In the genomic region with DNA sequence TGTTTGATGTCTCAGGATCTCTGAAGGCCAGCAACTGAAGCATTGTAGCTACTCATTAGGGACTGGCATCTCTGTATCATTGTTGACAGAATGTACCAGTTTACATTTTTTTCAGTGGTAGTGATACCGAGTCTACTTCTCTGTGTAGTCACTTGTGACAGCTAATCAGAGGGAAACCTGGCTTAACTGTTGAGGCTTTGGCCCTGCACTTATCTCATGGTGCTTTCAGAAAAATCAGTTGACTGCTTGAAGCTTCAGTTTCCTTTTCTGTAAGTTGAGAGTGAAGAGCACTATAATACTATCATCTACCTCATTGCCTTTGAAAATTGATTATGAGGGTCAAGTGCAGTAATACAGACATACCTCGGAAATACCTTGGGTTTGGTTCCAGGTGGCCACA, we compare ENCODE assay signal across 12 cellular contexts.
DNase-seq lines count a peak whose midpoint lies in the region; ATAC-seq and TF ChIP-seq lines count a peak whose summit lies in the region.
"Had no signal": no experiment of that assay in that cellular context is flagged by ENCODE, and none has a peak within 500 bp of the region (broad histone marks: within the 10 kb centered on the region; RNA-seq: fewer than 3 reads in every experiment).

No MANE protein-coding gene starts in this region.

- no peaks in the 10 kb centered on the region for H3K9me3 Mint-ChIP-seq in glutamatergic neuron (ENCODE audit: unreplicated experiment)
- no peaks in the 10 kb centered on the region for H3K9me3 Mint-ChIP-seq in naive thymus-derived CD8-positive, alpha-beta T cell
- H3K9me3 Mint-ChIP-seq: activated T-cell treated with anti-CD3 and anti-CD28 coated beads, Interleukin-2, amount 50 U/mL, for 72 hours had no signal

- no peak overlapping the region for H3K4me3 ChIP-seq in thyroid gland (replicated peaks in 1 of 3)

- ATAC-seq in Right ventricle myocardium superior (ENCODE audit: poor library complexity): peak; percentile 82
- peak; percentile 75 for ATAC-seq in HG02623 (IDR thresholded peaks at IDR 0.05; ENCODE audit: unreplicated experiment)
- peak; percentile 58 for ATAC-seq in HG03457 (IDR thresholded peaks at IDR 0.05; ENCODE audit: unreplicated experiment)
- ATAC-seq in naive thymus-derived CD8-positive, alpha-beta T cell: no peak

- no peak for TF ChIP-seq CTCF in thyroid gland (IDR thresholded peaks at IDR 0.05)
- no peak for TF ChIP-seq CTCF in glutamatergic neuron (IDR thresholded peaks at IDR 0.05; ENCODE audit: partially characterized antibody, unreplicated experiment)

- intact Hi-C loops in Right ventricle myocardium superior (cut with DNase I): loop anchor here (2.0 to 10.0 kb wide), 2 partner anchors 199 to 417 kb away; partner anchors contain the start of gene B3GNT2
- intact Hi-C loops in cardiac septum (cut with DNase I): no loop called here
- intact Hi-C loops in thyroid gland (cut with DNase I): no loop called here

- peaks cover 14 to 33% of the 10 kb centered on the region in 2 donors for H3K4me1 ChIP-seq in thyroid gland

- no peaks in the 10 kb centered on the region for H3K36me3 Mint-ChIP-seq in glutamatergic neuron (ENCODE audit: unreplicated experiment)
- H3K36me3 Mint-ChIP-seq in naive thymus-derived CD8-positive, alpha-beta T cell: peaks cover 0 to under 1% (median 0%) of the 10 kb centered on the region in 3 donors

- WGBS in thyroid gland, 2 donors: 45 to 57% methylated on average over 2 of the region's 2 CpGs

- no peak overlapping the region for H3K27ac Mint-ChIP-seq in glutamatergic neuron (ENCODE audit: unreplicated experiment)
- peak overlapping the region in 1 of 10 donors; percentile 22 for H3K27ac Mint-ChIP-seq in naive thymus-derived CD8-positive, alpha-beta T cell
- H3K27ac Mint-ChIP-seq: activated T-cell treated with anti-CD3 and anti-CD28 coated beads, Interleukin-2, amount 50 U/mL, for 72 hours had no signal

- POLR2A ChIA-PET in naive thymus-derived CD8-positive, alpha-beta T cell (lab: Charles Lee): no interaction called here

- H3K27ac ChIP-seq in thyroid gland: peak overlapping the region; percentile 7 to 19 (median 17)
- H3K27ac ChIP-seq: VCaP had no signal

- H3K4me3 Mint-ChIP-seq in glutamatergic neuron (ENCODE audit: unreplicated experiment): no peak overlapping the region
- no peak overlapping the region for H3K4me3 Mint-ChIP-seq in naive thymus-derived CD8-positive, alpha-beta T cell
- H3K4me3 Mint-ChIP-seq: activated T-cell treated with anti-CD3 and anti-CD28 coated beads, Interleukin-2, amount 50 U/mL, for 72 hours had no signal

- H3K27me3 Mint-ChIP-seq in glutamatergic neuron (ENCODE audit: unreplicated experiment): no peaks in the 10 kb centered on the region
- no peaks in the 10 kb centered on the region for H3K27me3 Mint-ChIP-seq in naive thymus-derived CD8-positive, alpha-beta T cell

- no peaks in the 10 kb centered on the region for H3K4me1 Mint-ChIP-seq in glutamatergic neuron (ENCODE audit: low read depth, unreplicated experiment)
- H3K4me1 Mint-ChIP-seq in naive thymus-derived CD8-positive, alpha-beta T cell: peaks cover 0 to 16% (median 3%) of the 10 kb centered on the region in 4 donors

- H3K36me3 ChIP-seq in thyroid gland: no peaks in the 10 kb centered on the region

- no peaks in the 10 kb centered on the region for H3K27me3 ChIP-seq in thyroid gland

- DNase-seq in Right ventricle myocardium superior (no peak), cardiac septum (ENCODE audit: low spot score) (no peak), thyroid gland (no peak), glutamatergic neuron (no peak), NCI-H1436 (lab: John Stamatoyannopoulos, UW) (no peak)
- DNase-seq in naive thymus-derived CD8-positive, alpha-beta T cell: no peak
- DNase-seq: activated T-cell treated with anti-CD3 and anti-CD28 coated beads, Interleukin-2, amount 50 U/mL, for 72 hours; NCI-H226; stimulated activated CD4-positive, alpha-beta T cell treated with anti-CD3 and anti-CD28 coated beads, Interleukin-4, amount 100 ng/mL, for 1 hour had no signal

- no peaks in the 10 kb centered on the region for H3K9me3 ChIP-seq in thyroid gland

- TF ChIP-seq POLR2A in thyroid gland (IDR thresholded peaks at IDR 0.05): no peak

Comparison
In these comparisons a context has a peak if more than half of its experiments do, and no peak if none do; other contexts are left out.
1. ATAC-seq: peak in Right ventricle myocardium superior (single experiment), HG02623 (single experiment) and HG03457 (single experiment); none in naive thymus-derived CD8-positive, alpha-beta T cell (0 of 2).